Comparison of ENCODE assay signal across 8 cellular contexts in genomic region chr16:30010817-30011504, GRCh38. TPM values are rescaled to one million over a fixed set of nuclear protein-coding genes. Genes with fewer than 3 reads are reported as not detected.
DNase-seq lines count a peak whose midpoint lies in the region; ATAC-seq and TF ChIP-seq lines count a peak whose summit lies in the region.

DOC2A (minus strand) TSS chr16:30011027; CDS start chr16:30010222, 805 bp downstream.

- peak; percentile 14 to 74 (median 64) for DNase-seq in NCI-H1417 (lab: John Stamatoyannopoulos, UW)
- no peak for DNase-seq in NCI-H1417 treated with DMSO at 0.1 percent for 48 hours (lab: John Stamatoyannopoulos, UW)
- DNase-seq in NCI-H526 (lab: John Stamatoyannopoulos, UW), result peak; percentile 19 to 81
- no peak for DNase-seq in astrocyte of the spinal cord (ENCODE audit: low read depth, low spot score)
- DNase-seq in lower lobe of right lung, result no peak
- peak in 1 of 2 donors; percentile 87 for DNase-seq in upper lobe of left lung
- no peak for DNase-seq in NCI-H226
- no peak for DNase-seq in AG08395 (ENCODE audit: low spot score)

- H3K4me3 ChIP-seq in astrocyte of the spinal cord (ENCODE audit: low read depth, low read length), result peak within 1 kb of the TSS; percentile 23
- peak within 1 kb of the TSS; percentile 50 for H3K4me3 ChIP-seq in lower lobe of right lung
- peak within 1 kb of the TSS; percentile 26 to 50 (median 32) for H3K4me3 ChIP-seq in upper lobe of left lung

- intact Hi-C loops in lower lobe of right lung (cut with DNase I), result no loop called here

- H3K27me3 ChIP-seq in lower lobe of right lung (ENCODE audit: low read depth) (peaks cover 38% of the 10 kb centered on the region), upper lobe of left lung (peaks cover 2 to 29% (median 22%) of the 10 kb centered on the region in 4 donors)

- no peak for TF ChIP-seq EP300 in upper lobe of left lung (IDR thresholded peaks at IDR 0.05)

- TF ChIP-seq POLR2A in upper lobe of left lung (IDR thresholded peaks at IDR 0.05), result no peak

- in situ Hi-C loops in astrocyte of the spinal cord (cut with HindIII; ENCODE audit: low sequenced_read_pairs), result no loop called here

- WGBS in upper lobe of left lung, 2 donors, result 2% methylated on average over 12 to 33 of the region's 84 CpGs

- TF ChIP-seq CTCF in astrocyte of the spinal cord (IDR thresholded peaks at IDR 0.05; ENCODE audit: low read depth, low read length) (no peak), lower lobe of right lung (IDR thresholded peaks at IDR 0.05) (no peak), upper lobe of left lung (IDR thresholded peaks at IDR 0.05) (no peak)

- H3K27ac ChIP-seq in lower lobe of right lung (no peak within 1 kb of the TSS), upper lobe of left lung (no peak within 1 kb of the TSS)

- H3K36me3 ChIP-seq in lower lobe of right lung (no peaks in the 10 kb centered on the region), upper lobe of left lung (no peaks in the 10 kb centered on the region)

- H3K4me1 ChIP-seq in lower lobe of right lung (peaks cover 16% of the 10 kb centered on the region), upper lobe of left lung (peaks cover 13 to 21% (median 15%) of the 10 kb centered on the region in 4 donors)

- peak; percentile 7 to 28 for ATAC-seq in lower lobe of right lung
- ATAC-seq in upper lobe of left lung (ENCODE audit: low FRiP score in 2 of 2), result peak in 1 of 2 donors; percentile 16

- no peaks in the 10 kb centered on the region for H3K9me3 ChIP-seq in lower lobe of right lung
- H3K9me3 ChIP-seq in upper lobe of left lung, result no peaks in the 10 kb centered on the region

RNA-seq across cellular contexts. Expression of gene DOC2A, which starts in this region (rescaled TPM):
- total RNA-seq in lower lobe of right lung, result 6.4 TPM
- total RNA-seq in upper lobe of left lung, result 10 to 100 TPM in 1 of 6 donors, 1 to 10 TPM in 5; 1.2 to 11.0 (median 6.5) TPM

Comparison
In these comparisons a context has a peak if more than half of its experiments do, and no peak if none do; other contexts are left out.
1. DNase-seq: peak in NCI-H1417 (3 of 3) and NCI-H526 (2 of 2); none in NCI-H1417 treated with DMSO at 0.1 percent for 48 hours (single experiment), astrocyte of the spinal cord (single experiment), lower lobe of right lung (single experiment), NCI-H226 (single experiment) and AG08395 (single experiment).
2. Peak in every context shown above with its lines, with median percentiles within 50 percentile points of each other: H3K4me3 ChIP-seq.